13 cellular contexts compared by ENCODE assay signal in genomic region chr9:99137225-99137624, GRCh38. TPM values are rescaled to one million over a fixed set of nuclear protein-coding genes. Genes with fewer than 3 reads are reported as not detected.
DNase-seq lines count a peak whose midpoint lies in the region; ATAC-seq and TF ChIP-seq lines count a peak whose summit lies in the region.
"Had no signal": no experiment of that assay in that cellular context is flagged by ENCODE, and none has a peak within 500 bp of the region (broad histone marks: within the 10 kb centered on the region; RNA-seq: fewer than 3 reads in every experiment).

No MANE protein-coding gene starts in this region.

- peaks cover 72% of the 10 kb centered on the region for H3K4me1 Mint-ChIP-seq in activated naive CD4-positive, alpha-beta T cell treated with anti-CD3 and anti-CD28 coated beads, Interleukin-2, amount 10 ng/mL, durations not matched to agents 7 days and 5 days

- CTCF ChIA-PET in activated naive CD4-positive, alpha-beta T cell treated with anti-CD3 and anti-CD28 coated beads, Interleukin-2, amount 10 ng/mL, durations not matched to agents 7 days and 5 days (lab: Charles Lee): interaction anchor here (0.9 to 20.1 kb wide), 4 partner anchors 11 to 289 kb away, joined by 3 to 298 read pairs (median 20); no protein-coding TSS in a partner anchor

- H3K27me3 Mint-ChIP-seq in activated naive CD4-positive, alpha-beta T cell treated with anti-CD3 and anti-CD28 coated beads, Interleukin-2, amount 10 ng/mL, durations not matched to agents 7 days and 5 days: no peaks in the 10 kb centered on the region

- H3K4me1 ChIP-seq in upper lobe of right lung: peaks cover 15% of the 10 kb centered on the region

- DNase-seq in activated naive CD4-positive, alpha-beta T cell treated with anti-CD3 and anti-CD28 coated beads, Interleukin-2, amount 10 ng/mL, durations not matched to agents 7 days and 5 days: no peak
- no peak for DNase-seq in activated naive CD4-positive, alpha-beta T cell treated with anti-CD3 and anti-CD28 coated beads, Interleukin-2, amount 50 U/mL, for 16 hours
- DNase-seq in SKM-1 (lab: John Stamatoyannopoulos, UW; ENCODE audit: unreplicated experiment): peak; percentile 21
- DNase-seq in glomerular visceral epithelial cell (ENCODE audit: extremely low spot score): peak; percentile 43
- DNase-seq in upper lobe of right lung: no peak
- no peak for DNase-seq in GM13976 (ENCODE audit: low spot score)
- DNase-seq in globus pallidus (ENCODE audit: low spot score): no peak
- DNase-seq: activated CD8-positive, alpha-beta memory T cell treated with anti-CD3 and anti-CD28 coated beads, Interleukin-2, amount 50 U/mL, for 48 hours; dermis blood vessel endothelial cell; esophagus squamous epithelium; NCI-H1694; NCI-H524 treated with DMSO at 0.1 percent for 48 hours had no signal

- H3K36me3 ChIP-seq in upper lobe of right lung: peaks cover 53% of the 10 kb centered on the region

- H3K36me3 Mint-ChIP-seq in activated naive CD4-positive, alpha-beta T cell treated with anti-CD3 and anti-CD28 coated beads, Interleukin-2, amount 10 ng/mL, durations not matched to agents 7 days and 5 days: peaks cover 65% of the 10 kb centered on the region

- peak overlapping the region; percentile 95 for H3K27ac Mint-ChIP-seq in activated naive CD4-positive, alpha-beta T cell treated with anti-CD3 and anti-CD28 coated beads, Interleukin-2, amount 10 ng/mL, durations not matched to agents 7 days and 5 days

- no peak overlapping the region for H3K4me3 ChIP-seq in upper lobe of right lung
- H3K4me3 ChIP-seq: esophagus squamous epithelium had no signal

- no peak for TF ChIP-seq CTCF in upper lobe of right lung (IDR thresholded peaks at IDR 0.05)
- no peak for TF ChIP-seq CTCF in GM13976 (IDR thresholded peaks at IDR 0.05; ENCODE audit: borderline replicate concordance, control extremely low read depth, extremely low read depth, insufficient read depth, missing control alignments)

- ATAC-seq in upper lobe of right lung (peak; percentile 66), HG03139 (IDR thresholded peaks at IDR 0.05; ENCODE audit: unreplicated experiment) (no peak)

- H3K9me3 ChIP-seq in upper lobe of right lung: no peaks in the 10 kb centered on the region
- H3K9me3 ChIP-seq: esophagus squamous epithelium had no signal

- H3K27ac ChIP-seq in upper lobe of right lung: no peak overlapping the region
- H3K27ac ChIP-seq: esophagus squamous epithelium had no signal

- in situ Hi-C loops in GM13976 (cut with MboI; ENCODE audit: low sequenced_read_pairs, unreplicated experiment): loop anchor here (10.0 kb wide), 1 partner anchor 152 kb away; no protein-coding TSS in a partner anchor

- peak overlapping the region; percentile 3 for H3K4me3 Mint-ChIP-seq in activated naive CD4-positive, alpha-beta T cell treated with anti-CD3 and anti-CD28 coated beads, Interleukin-2, amount 10 ng/mL, durations not matched to agents 7 days and 5 days

- H3K27me3 ChIP-seq in upper lobe of right lung: no peaks in the 10 kb centered on the region
- H3K27me3 ChIP-seq: esophagus squamous epithelium had no signal

- H3K9me3 Mint-ChIP-seq in activated naive CD4-positive, alpha-beta T cell treated with anti-CD3 and anti-CD28 coated beads, Interleukin-2, amount 10 ng/mL, durations not matched to agents 7 days and 5 days: no peaks in the 10 kb centered on the region

- intact Hi-C loops in upper lobe of right lung (cut with DNase I): no loop called here

RNA-seq across cellular contexts. Expression of gene TGFBR1, which starts 32.3 kb away (rescaled TPM):
- 72.0 TPM for total RNA-seq in upper lobe of right lung

Comparison
In these comparisons a context has a peak if more than half of its experiments do, and no peak if none do; other contexts are left out.
1. DNase-seq: peak in SKM-1 (single experiment) and glomerular visceral epithelial cell (single experiment); none in activated naive CD4-positive, alpha-beta T cell treated with anti-CD3 and anti-CD28 coated beads, Interleukin-2, amount 10 ng/mL, durations not matched to agents 7 days and 5 days (single experiment), activated naive CD4-positive, alpha-beta T cell treated with anti-CD3 and anti-CD28 coated beads, Interleukin-2, amount 50 U/mL, for 16 hours (single experiment), upper lobe of right lung (single experiment), GM13976 (single experiment) and globus pallidus (single experiment).